20 cellular contexts compared by ENCODE assay signal in genomic region chr1:67256291-67257172, GRCh38. TPM values are rescaled to one million over a fixed set of nuclear protein-coding genes. Genes with fewer than 3 reads are reported as not detected.
DNase-seq lines count a peak whose midpoint lies in the region; ATAC-seq and TF ChIP-seq lines count a peak whose summit lies in the region.
"Had no signal": no experiment of that assay in that cellular context is flagged by ENCODE, and none has a peak within 500 bp of the region (broad histone marks: within the 10 kb centered on the region; RNA-seq: fewer than 3 reads in every experiment).

No MANE protein-coding gene starts in this region.

- TF ChIP-seq POLR2A in breast epithelium (IDR thresholded peaks at IDR 0.05) (no peak), upper lobe of left lung (IDR thresholded peaks at IDR 0.05) (no peak)

- H3K27ac ChIP-seq in breast epithelium = no peak overlapping the region
- peak overlapping the region in 2 of 4 donors; percentile 1 to 55 for H3K27ac ChIP-seq in upper lobe of left lung
- H3K27ac ChIP-seq: adrenal gland, Peyer's patch had no signal

- peak; percentile 45 to 77 for ATAC-seq in upper lobe of left lung (ENCODE audit: low FRiP score in 2 of 2)
- ATAC-seq in activated CD8-positive, alpha-beta memory T cell treated with anti-CD3 and anti-CD28 coated beads, Interleukin-2, amount 10 ng/mL, durations not matched to agents 7 days and 5 days = no peak

- H3K4me3 ChIP-seq in breast epithelium (no peak overlapping the region), cardiac fibroblast (replicated peaks in 1 of 2; ENCODE audit: low read depth in 2 of 2, low read length in 2 of 2) (no peak overlapping the region), upper lobe of left lung (no peak overlapping the region), H7 (ENCODE audit: insufficient read depth, low read depth, low read length) (no peak overlapping the region)
- H3K4me3 ChIP-seq: adrenal gland, Peyer's patch, smooth muscle cell, tibial nerve had no signal

- intact Hi-C loops in MCF 10A (cut with micrococcal nuclease) = no loop called here
- intact Hi-C loops in breast epithelium (cut with DNase I; ENCODE audit: low total_unique reads) = no loop called here

- TF ChIP-seq CTCF in MCF 10A (IDR thresholded peaks at IDR 0.05; ENCODE audit: unreplicated experiment) (no peak), breast epithelium (IDR thresholded peaks at IDR 0.05) (no peak), cardiac fibroblast (IDR thresholded peaks at IDR 0.05; ENCODE audit: low read depth, low read length) (no peak), upper lobe of left lung (IDR thresholded peaks at IDR 0.05) (no peak), nephron progenitor cell (IDR thresholded peaks at IDR 0.05) (no peak)

- CTCF ChIA-PET in MCF 10A (lab: Yijun Ruan, JAX) = interaction anchor here (0.6 to 2.1 kb wide), 4 partner anchors 45 to 557 kb away, joined by 3 to 6 read pairs (median 4); no protein-coding TSS in a partner anchor
- CTCF ChIA-PET in activated CD8-positive, alpha-beta memory T cell treated with anti-CD3 and anti-CD28 coated beads, Interleukin-2, amount 10 ng/mL, durations not matched to agents 7 days and 5 days (lab: Charles Lee) = interaction anchor here (1.6 kb wide), 1 partner anchor 44 kb away, joined by 3 read pairs; no protein-coding TSS in a partner anchor

- no TSS peak for BruUV-seq in MCF 10A (replicated peaks; lab: Mats Ljungman, UMichigan)

- no peaks in the 10 kb centered on the region for H3K27me3 ChIP-seq in breast epithelium
- H3K27me3 ChIP-seq in upper lobe of left lung = no peaks in the 10 kb centered on the region
- no peaks in the 10 kb centered on the region for H3K27me3 ChIP-seq in H7 (ENCODE audit: control insufficient read depth, insufficient read depth, low read length)
- H3K27me3 ChIP-seq: adrenal gland, Peyer's patch, tibial nerve had no signal

- H3K9me3 Mint-ChIP-seq in MCF 10A (ENCODE audit: unreplicated experiment) = no peaks in the 10 kb centered on the region
- peaks cover 23% of the 10 kb centered on the region for H3K9me3 Mint-ChIP-seq in nephron progenitor cell
- H3K9me3 Mint-ChIP-seq in activated CD8-positive, alpha-beta memory T cell treated with anti-CD3 and anti-CD28 coated beads, Interleukin-2, amount 10 ng/mL, durations not matched to agents 7 days and 5 days (ENCODE audit: low read depth) = peaks cover 4% of the 10 kb centered on the region

- POLR2A ChIA-PET in MCF 10A (lab: Yijun Ruan, JAX) = interaction anchor here (0.7 to 0.9 kb wide), 2 partner anchors 306 to 467 kb away, joined by 3 to 4 read pairs; no protein-coding TSS in a partner anchor

- no peak overlapping the region for H3K27ac Mint-ChIP-seq in MCF 10A (ENCODE audit: low read depth, unreplicated experiment)
- no peak overlapping the region for H3K27ac Mint-ChIP-seq in nephron progenitor cell
- H3K27ac Mint-ChIP-seq in activated CD8-positive, alpha-beta memory T cell treated with anti-CD3 and anti-CD28 coated beads, Interleukin-2, amount 10 ng/mL, durations not matched to agents 7 days and 5 days = no peak overlapping the region
- H3K27ac Mint-ChIP-seq: CD14-positive monocyte had no signal

- H3K4me3 Mint-ChIP-seq in MCF 10A (ENCODE audit: unreplicated experiment) (no peak overlapping the region), nephron progenitor cell (no peak overlapping the region)
- no peak overlapping the region for H3K4me3 Mint-ChIP-seq in activated CD8-positive, alpha-beta memory T cell treated with anti-CD3 and anti-CD28 coated beads, Interleukin-2, amount 10 ng/mL, durations not matched to agents 7 days and 5 days
- H3K4me3 Mint-ChIP-seq: CD14-positive monocyte had no signal

- DNase-seq in MCF 10A (ENCODE audit: unreplicated experiment) (peak; percentile 42), breast epithelium (ENCODE audit: low spot score in 2 of 2) (no peak), cardiac fibroblast (ENCODE audit: low read depth in 2 of 2) (peak; percentile 10 to 17), iPS-NIHi11 (ENCODE audit: low spot score) (peak; percentile 8), upper lobe of left lung (peak in 1 of 2 donors; percentile 61), nephron progenitor cell (no peak), H7 (no peak)
- no peak for DNase-seq in activated CD8-positive, alpha-beta memory T cell treated with anti-CD3 and anti-CD28 coated beads, Interleukin-2, amount 10 ng/mL, durations not matched to agents 7 days and 5 days
- DNase-seq: activated CD4-positive, alpha-beta T cell treated with anti-CD3 and anti-CD28 coated beads, Interleukin-2, amount 50 U/mL, for 4 hours; adrenal gland; cerebellar nuclear complex; DMS153; head of caudate nucleus; NCI-H1092; NCI-H2171; Peyer's patch had no signal

- H3K4me1 Mint-ChIP-seq in MCF 10A (ENCODE audit: insufficient read depth, unreplicated experiment) (no peaks in the 10 kb centered on the region), nephron progenitor cell (no peaks in the 10 kb centered on the region)
- H3K4me1 Mint-ChIP-seq in activated CD8-positive, alpha-beta memory T cell treated with anti-CD3 and anti-CD28 coated beads, Interleukin-2, amount 10 ng/mL, durations not matched to agents 7 days and 5 days = peaks cover 3% of the 10 kb centered on the region
- H3K4me1 Mint-ChIP-seq: CD14-positive monocyte had no signal

- 44 to 55% methylated on average over 2 of the region's 2 CpGs for whole genome bisulfite sequencing in upper lobe of left lung, 2 donors

- H3K27me3 Mint-ChIP-seq in MCF 10A (ENCODE audit: insufficient read depth, unreplicated experiment) = no peaks in the 10 kb centered on the region
- H3K27me3 Mint-ChIP-seq in nephron progenitor cell (ENCODE audit: low read depth, poor library complexity) = no peaks in the 10 kb centered on the region
- H3K27me3 Mint-ChIP-seq in activated CD8-positive, alpha-beta memory T cell treated with anti-CD3 and anti-CD28 coated beads, Interleukin-2, amount 10 ng/mL, durations not matched to agents 7 days and 5 days = no peaks in the 10 kb centered on the region

- no peaks in the 10 kb centered on the region for H3K36me3 Mint-ChIP-seq in MCF 10A (ENCODE audit: insufficient read depth, unreplicated experiment)
- H3K36me3 Mint-ChIP-seq in nephron progenitor cell (ENCODE audit: low read depth) = no peaks in the 10 kb centered on the region
- H3K36me3 Mint-ChIP-seq in activated CD8-positive, alpha-beta memory T cell treated with anti-CD3 and anti-CD28 coated beads, Interleukin-2, amount 10 ng/mL, durations not matched to agents 7 days and 5 days = peaks cover 14% of the 10 kb centered on the region
- H3K36me3 Mint-ChIP-seq: CD14-positive monocyte had no signal

- peak in 1 of 4 donors; percentile 31 for TF ChIP-seq EP300 in upper lobe of left lung (IDR thresholded peaks at IDR 0.05)

- H3K4me1 ChIP-seq in breast epithelium = no peaks in the 10 kb centered on the region
- peaks cover 0 to 9% (median 1%) of the 10 kb centered on the region in 4 donors for H3K4me1 ChIP-seq in upper lobe of left lung
- H3K4me1 ChIP-seq: adrenal gland, Peyer's patch had no signal

- H3K36me3 ChIP-seq in breast epithelium (no peaks in the 10 kb centered on the region), upper lobe of left lung (no peaks in the 10 kb centered on the region), H7 (replicated peaks; ENCODE audit: control insufficient read depth, insufficient read depth, low read length) (no peaks in the 10 kb centered on the region)
- H3K36me3 ChIP-seq: adrenal gland, Peyer's patch, tibial nerve had no signal

- H3K9me3 ChIP-seq in breast epithelium = no peaks in the 10 kb centered on the region
- no peaks in the 10 kb centered on the region for H3K9me3 ChIP-seq in upper lobe of left lung
- H3K9me3 ChIP-seq: adrenal gland, Peyer's patch, tibial nerve had no signal

RNA-seq across cellular contexts. Expression of gene IL12RB2, which starts 51.1 kb away (rescaled TPM):
- total RNA-seq in MCF 10A (2022) (not detected in 2 replicates), breast epithelium (1 to 10 TPM in 1 of 3 donors, under 1 TPM in 2; 0.33 to 5.1 (median 0.59) TPM), upper lobe of left lung (1 to 10 TPM in 1 of 6 donors, under 1 TPM in 4, not detected in 1; 0.33 to 1.6 (median 0.74) TPM)
- total RNA-seq in activated CD8-positive, alpha-beta memory T cell treated with anti-CD3 and anti-CD28 coated beads, Interleukin-2, amount 10 ng/mL, durations not matched to agents 7 days and 5 days = 10 to 100 TPM; 23.8 to 54.0 TPM
- total RNA-seq in H7 (2014; rRNA removed; shearing (Covaris generic)) = 0.45 and 1.4 TPM in 2 replicates
- total RNA-seq: A172, smooth muscle cell had no signal

Comparison
In these comparisons a context has a peak if more than half of its experiments do, and no peak if none do; other contexts are left out.
1. DNase-seq: peak in MCF 10A (single experiment), cardiac fibroblast (2 of 2) and iPS-NIHi11 (single experiment); none in breast epithelium (0 of 2), nephron progenitor cell (single experiment), activated CD8-positive, alpha-beta memory T cell treated with anti-CD3 and anti-CD28 coated beads, Interleukin-2, amount 10 ng/mL, durations not matched to agents 7 days and 5 days (single experiment) and H7 (single experiment).
2. RNA of gene IL12RB2, which starts 51.1 kb away (total RNA-seq): 23.8 to 54.0 TPM in activated CD8-positive, alpha-beta memory T cell treated with anti-CD3 and anti-CD28 coated beads, Interleukin-2, amount 10 ng/mL, durations not matched to agents 7 days and 5 days; 0.33 to 1.6 TPM in upper lobe of left lung, 0.33 to 5.1 TPM in breast epithelium, 0.45 to 1.4 TPM in H7 and not detected in MCF 10A; every median in the first group is over 4 times any median in the second.